Comparison of ENCODE assay signal across 17 cellular contexts in genomic region chr22:44403930-44404329, GRCh38.
DNase-seq lines count a peak whose midpoint lies in the region; ATAC-seq and TF ChIP-seq lines count a peak whose summit lies in the region.
"Had no signal": no experiment of that assay in that cellular context is flagged by ENCODE, and none has a peak within 500 bp of the region (broad histone marks: within the 10 kb centered on the region; RNA-seq: fewer than 3 reads in every experiment).

No MANE protein-coding gene starts in this region.

- H2BK15ac ChIP-seq in neuronal stem cell (ENCODE audit: low read length) = no peak overlapping the region

- H3K79me1 ChIP-seq in neuronal stem cell (ENCODE audit: low read depth, low read length) = peaks cover 4% of the 10 kb centered on the region

- no peak overlapping the region for H3K9ac ChIP-seq in neuronal stem cell (ENCODE audit: low read depth, low read length, poor library complexity)

- H3K4ac ChIP-seq in neuronal stem cell (ENCODE audit: low read length) = no peak overlapping the region

- no peak overlapping the region for H4K91ac ChIP-seq in neuronal stem cell (ENCODE audit: low read depth, low read length, poor library complexity)

- H3K27ac Mint-ChIP-seq in activated naive CD4-positive, alpha-beta T cell treated with anti-CD3 and anti-CD28 coated beads for 36 hours = no peak overlapping the region
- H3K27ac Mint-ChIP-seq: HFFc6 had no signal

- H3K4me2 ChIP-seq in neuronal stem cell (ENCODE audit: insufficient read depth, low read length, poor library complexity, severe bottlenecking) = no peak overlapping the region
- H3K4me2 ChIP-seq: A549 had no signal

- intact Hi-C loops in activated naive CD4-positive, alpha-beta T cell treated with anti-CD3 and anti-CD28 coated beads for 36 hours (cut with micrococcal nuclease) = no loop called here
- intact Hi-C loops in aorta (cut with DNase I) = no loop called here

- no CpG with 5 or more reads among the region's 6 CpGs for WGBS in neuronal stem cell (ENCODE audit: extremely low coverage in 2 of 2, insufficient read length in 2 of 2, insufficient replicate concordance in 1 of 2), 2 donors
- 76 to 87% methylated on average over 6 of the region's 6 CpGs for WGBS in aorta, 2 donors

- peak overlapping the region; percentile 60 for H3K18ac ChIP-seq in neuronal stem cell (ENCODE audit: low read length)

- no peak overlapping the region for H2AFZ ChIP-seq in neuronal stem cell (ENCODE audit: low read length)

- no peaks in the 10 kb centered on the region for H3K9me3 ChIP-seq in neuronal stem cell (replicated peaks in 1 of 2; ENCODE audit: control insufficient read depth in 2 of 2, insufficient read depth in 1 of 2, low read depth in 1 of 2, low read length in 2 of 2)
- H3K9me3 ChIP-seq in aorta (ENCODE audit: control insufficient read depth, low read length) = no peaks in the 10 kb centered on the region
- H3K9me3 ChIP-seq: A549 had no signal

- peak overlapping the region; percentile 29 for H3K23ac ChIP-seq in neuronal stem cell (ENCODE audit: low read depth, low read length, poor library complexity)

- peak overlapping the region; percentile 78 for H2AK5ac ChIP-seq in neuronal stem cell (ENCODE audit: low read depth, low read length)

- H4K8ac ChIP-seq in neuronal stem cell (ENCODE audit: low read depth, low read length) = no peak overlapping the region

- no peak overlapping the region for H3K14ac ChIP-seq in neuronal stem cell (ENCODE audit: low read length)

- no peak overlapping the region for H3K27ac ChIP-seq in coronary artery
- H3K27ac ChIP-seq in neuronal stem cell (replicated peaks; ENCODE audit: low read length) = no peak overlapping the region
- no peak overlapping the region for H3K27ac ChIP-seq in aorta (ENCODE audit: low read depth in 1 of 2, low read length in 2 of 2)
- H3K27ac ChIP-seq: A549, C4-2B had no signal

- CTCF ChIA-PET in activated naive CD4-positive, alpha-beta T cell treated with anti-CD3 and anti-CD28 coated beads for 36 hours (lab: Charles Lee) = no interaction called here

- no peak overlapping the region for H2BK5ac ChIP-seq in neuronal stem cell (ENCODE audit: low read length)

- H3K9me3 Mint-ChIP-seq in activated naive CD4-positive, alpha-beta T cell treated with anti-CD3 and anti-CD28 coated beads for 36 hours = no peaks in the 10 kb centered on the region
- H3K9me3 Mint-ChIP-seq: HFFc6 had no signal

- no peak overlapping the region for H2BK120ac ChIP-seq in neuronal stem cell (ENCODE audit: low read depth, low read length)

- peak; percentile 4 for DNase-seq in activated naive CD4-positive, alpha-beta T cell treated with anti-CD3 and anti-CD28 coated beads, Interleukin-2, amount 50 U/mL, for 16 hours
- DNase-seq in activated naive CD4-positive, alpha-beta T cell treated with anti-CD3 and anti-CD28 coated beads for 36 hours = no peak
- peak; percentile 57 for DNase-seq in coronary artery (ENCODE audit: low spot score)
- no peak for DNase-seq in neuronal stem cell (ENCODE audit: low spot score)
- peak; percentile 8 to 59 for DNase-seq in aorta
- no peak for DNase-seq in foreskin melanocyte
- DNase-seq: GF-D8, GOT3, HFFc6, NCI-H1092, NCI-H146, NCI-H2081 treated with DMSO at 0.1 percent for 48 hours, NCI-H2227 treated with DMSO at 0.1 percent for 48 hours, NCI-H524 treated with DMSO at 0.1 percent for 48 hours had no signal

- H3K27me3 ChIP-seq in neuronal stem cell (ENCODE audit: control insufficient read depth in 3 of 3, insufficient read depth in 3 of 3, low read depth in 1 of 3, low read length in 3 of 3) (peaks cover 0 to 19% (median 0%) of the 10 kb centered on the region in 3 experiments), aorta (ENCODE audit: control insufficient read depth in 1 of 2, insufficient read depth in 2 of 2, low read length in 1 of 2) (no peaks in the 10 kb centered on the region)

- no peak overlapping the region for H3K4me3 ChIP-seq in coronary artery
- no peak overlapping the region for H3K4me3 ChIP-seq in neuronal stem cell (ENCODE audit: low read length in 2 of 2)
- H3K4me3 ChIP-seq in aorta (ENCODE audit: low read length in 2 of 2) = no peak overlapping the region
- H3K4me3 ChIP-seq: A549 had no signal

- H3K36me3 ChIP-seq in neuronal stem cell (replicated peaks in 1 of 2; ENCODE audit: control insufficient read depth in 2 of 2, insufficient read depth in 2 of 2, low read length in 2 of 2) (no peaks in the 10 kb centered on the region), aorta (ENCODE audit: control insufficient read depth in 1 of 2, insufficient read depth in 2 of 2, low read length in 1 of 2) (no peaks in the 10 kb centered on the region)

- no peaks in the 10 kb centered on the region for H3K36me3 Mint-ChIP-seq in activated naive CD4-positive, alpha-beta T cell treated with anti-CD3 and anti-CD28 coated beads for 36 hours (ENCODE audit: low read depth)

- no peak overlapping the region for H3K4me3 Mint-ChIP-seq in activated naive CD4-positive, alpha-beta T cell treated with anti-CD3 and anti-CD28 coated beads for 36 hours
- H3K4me3 Mint-ChIP-seq: HFFc6 had no signal

- no peak for ATAC-seq in aorta (ENCODE audit: low FRiP score)
- ATAC-seq in esophagus mucosa = no peak
- ATAC-seq: A549 had no signal

- peak overlapping the region; percentile 46 for H2BK12ac ChIP-seq in neuronal stem cell (ENCODE audit: low read length)

- H3K27me3 Mint-ChIP-seq in activated naive CD4-positive, alpha-beta T cell treated with anti-CD3 and anti-CD28 coated beads for 36 hours (ENCODE audit: low read depth) = no peaks in the 10 kb centered on the region

- TF ChIP-seq CTCF in coronary artery (IDR thresholded peaks at IDR 0.05) = no peak

- H3K4me1 ChIP-seq in neuronal stem cell (ENCODE audit: control insufficient read depth in 2 of 2, insufficient read depth in 1 of 2, low read depth in 1 of 2, low read length in 2 of 2) (peaks cover 0 to 3% of the 10 kb centered on the region in 2 donors), aorta (ENCODE audit: control insufficient read depth in 1 of 2, insufficient read depth in 2 of 2, low read length in 2 of 2) (no peaks in the 10 kb centered on the region)
- H3K4me1 ChIP-seq: A549 had no signal

- H3K4me1 Mint-ChIP-seq in activated naive CD4-positive, alpha-beta T cell treated with anti-CD3 and anti-CD28 coated beads for 36 hours (ENCODE audit: low read depth) = no peaks in the 10 kb centered on the region

Comparison
In these comparisons a context has a peak if more than half of its experiments do, and no peak if none do; other contexts are left out.
1. DNase-seq: peak in activated naive CD4-positive, alpha-beta T cell treated with anti-CD3 and anti-CD28 coated beads, Interleukin-2, amount 50 U/mL, for 16 hours (single experiment), coronary artery (single experiment) and aorta (2 of 2); none in activated naive CD4-positive, alpha-beta T cell treated with anti-CD3 and anti-CD28 coated beads for 36 hours (single experiment), neuronal stem cell (single experiment) and foreskin melanocyte (single experiment).